ENCODE assay signal across 30 cellular contexts in the genomic region with DNA sequence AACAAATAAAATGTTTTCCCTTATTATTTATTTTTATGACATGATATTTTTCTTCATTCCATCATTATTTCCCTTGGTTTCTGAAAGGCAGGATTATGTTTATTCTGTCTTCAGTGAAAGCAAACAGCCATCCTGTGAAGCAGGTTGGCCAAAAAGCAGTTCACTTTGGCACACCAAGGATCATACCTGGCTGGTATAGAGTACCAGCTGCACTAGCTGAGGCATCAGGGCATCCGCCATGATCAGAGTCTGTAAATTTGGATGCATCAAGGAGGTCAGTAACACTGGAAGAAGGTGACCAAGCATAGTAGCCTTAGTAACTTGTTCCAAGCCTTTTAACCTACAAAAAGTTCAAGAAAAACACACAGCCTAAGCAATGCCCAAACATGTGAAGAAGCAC.
DNase-seq lines count a peak whose midpoint lies in the region; ATAC-seq and TF ChIP-seq lines count a peak whose summit lies in the region.
"Had no signal": no experiment of that assay in that cellular context is flagged by ENCODE, and none has a peak within 500 bp of the region (broad histone marks: within the 10 kb centered on the region; RNA-seq: fewer than 3 reads in every experiment).

No MANE protein-coding gene starts in this region.

- H3K27me3 Mint-ChIP-seq in activated naive CD8-positive, alpha-beta T cell treated with anti-CD3 and anti-CD28 coated beads for 36 hours: no peaks in the 10 kb centered on the region
- H3K27me3 Mint-ChIP-seq in activated naive CD8-positive, alpha-beta T cell treated with anti-CD3 and anti-CD28 coated beads, Interleukin-2, amount 50 U/mL, for 24 hours: no peaks in the 10 kb centered on the region
- no peaks in the 10 kb centered on the region for H3K27me3 Mint-ChIP-seq in mesothelial cell of epicardium (ENCODE audit: low read depth)
- H3K27me3 Mint-ChIP-seq: B cell; CD4-positive, alpha-beta memory T cell; CD4-positive, alpha-beta T cell; CD4-positive, CD25-positive, alpha-beta regulatory T cell; CD8-positive, alpha-beta memory T cell had no signal

- H3K36me3 Mint-ChIP-seq in activated naive CD8-positive, alpha-beta T cell treated with anti-CD3 and anti-CD28 coated beads for 36 hours: peaks cover 7% of the 10 kb centered on the region
- H3K36me3 Mint-ChIP-seq in activated naive CD8-positive, alpha-beta T cell treated with anti-CD3 and anti-CD28 coated beads, Interleukin-2, amount 50 U/mL, for 24 hours (ENCODE audit: low read depth): peaks cover 4% of the 10 kb centered on the region
- H3K36me3 Mint-ChIP-seq in mesothelial cell of epicardium: peaks cover 38% of the 10 kb centered on the region

- no peaks in the 10 kb centered on the region for H3K9me3 Mint-ChIP-seq in activated naive CD8-positive, alpha-beta T cell treated with anti-CD3 and anti-CD28 coated beads for 36 hours
- H3K9me3 Mint-ChIP-seq in activated naive CD8-positive, alpha-beta T cell treated with anti-CD3 and anti-CD28 coated beads, Interleukin-2, amount 50 U/mL, for 24 hours: no peaks in the 10 kb centered on the region
- H3K9me3 Mint-ChIP-seq in mesothelial cell of epicardium: no peaks in the 10 kb centered on the region
- H3K9me3 Mint-ChIP-seq: CD14-positive monocyte; CD4-positive, alpha-beta memory T cell; CD4-positive, alpha-beta T cell; CD4-positive, CD25-positive, alpha-beta regulatory T cell; CD8-positive, alpha-beta memory T cell; CD8-positive, alpha-beta T cell had no signal

- in situ Hi-C loops in G401 (cut with HindIII; ENCODE audit: low sequenced_read_pairs): no loop called here

- no peak for DNase-seq in activated naive CD8-positive, alpha-beta T cell treated with anti-CD3 and anti-CD28 coated beads for 36 hours
- DNase-seq in activated naive CD8-positive, alpha-beta T cell treated with anti-CD3 and anti-CD28 coated beads, Interleukin-2, amount 50 U/mL, for 24 hours: no peak
- peak; percentile 82 for DNase-seq in G401 (ENCODE audit: low spot score)
- DNase-seq in cerebellar cortex (ENCODE audit: low spot score): peak; percentile 76
- DNase-seq in cerebellum (ENCODE audit: low spot score): peak; percentile 63
- DNase-seq in mesothelial cell of epicardium (ENCODE audit: low spot score in 2 of 2, unreplicated experiment in 2 of 2): no peak
- DNase-seq: 8988T; ACHN; AML-193; BE2C; Caco-2; Calu3; CD4-positive, alpha-beta memory T cell; CD4-positive, alpha-beta T cell; CD4-positive, CD25-positive, alpha-beta regulatory T cell; CD8-positive, alpha-beta memory T cell; CD8-positive, alpha-beta T cell; COR-L47; DMS 273 treated with DMSO at 0.1 percent for 48 hours; DMS153; DMS53; DMS79; DMS79 treated with DMSO at 0.1 percent for 48 hours; DND-41; EL had no signal

- TF ChIP-seq CTCF in mesothelial cell of epicardium (IDR thresholded peaks at IDR 0.05; ENCODE audit: unreplicated experiment): no peak

- no peak overlapping the region for H3K4me3 Mint-ChIP-seq in activated naive CD8-positive, alpha-beta T cell treated with anti-CD3 and anti-CD28 coated beads for 36 hours
- H3K4me3 Mint-ChIP-seq in activated naive CD8-positive, alpha-beta T cell treated with anti-CD3 and anti-CD28 coated beads, Interleukin-2, amount 50 U/mL, for 24 hours: no peak overlapping the region
- no peak overlapping the region for H3K4me3 Mint-ChIP-seq in mesothelial cell of epicardium
- H3K4me3 Mint-ChIP-seq: B cell; CD14-positive monocyte; CD4-positive, alpha-beta memory T cell; CD4-positive, alpha-beta T cell; CD4-positive, CD25-positive, alpha-beta regulatory T cell; CD8-positive, alpha-beta memory T cell; CD8-positive, alpha-beta T cell had no signal

- no peaks in the 10 kb centered on the region for H3K4me1 Mint-ChIP-seq in activated naive CD8-positive, alpha-beta T cell treated with anti-CD3 and anti-CD28 coated beads for 36 hours
- H3K4me1 Mint-ChIP-seq in activated naive CD8-positive, alpha-beta T cell treated with anti-CD3 and anti-CD28 coated beads, Interleukin-2, amount 50 U/mL, for 24 hours: no peaks in the 10 kb centered on the region
- H3K4me1 Mint-ChIP-seq in mesothelial cell of epicardium: no peaks in the 10 kb centered on the region
- H3K4me1 Mint-ChIP-seq: B cell; CD14-positive monocyte; CD4-positive, CD25-positive, alpha-beta regulatory T cell; CD8-positive, alpha-beta memory T cell had no signal

- H3K27ac Mint-ChIP-seq in activated naive CD8-positive, alpha-beta T cell treated with anti-CD3 and anti-CD28 coated beads for 36 hours: peak overlapping the region; percentile 19
- no peak overlapping the region for H3K27ac Mint-ChIP-seq in activated naive CD8-positive, alpha-beta T cell treated with anti-CD3 and anti-CD28 coated beads, Interleukin-2, amount 50 U/mL, for 24 hours
- H3K27ac Mint-ChIP-seq in mesothelial cell of epicardium: no peak overlapping the region
- H3K27ac Mint-ChIP-seq: B cell; CD4-positive, alpha-beta memory T cell; CD4-positive, alpha-beta T cell; CD8-positive, alpha-beta T cell had no signal

- ATAC-seq in activated naive CD8-positive, alpha-beta T cell treated with anti-CD3 and anti-CD28 coated beads, Interleukin-2, amount 50 U/mL, for 24 hours: no peak
- ATAC-seq in GM18519 (IDR thresholded peaks at IDR 0.05; ENCODE audit: low FRiP score, unreplicated experiment): no peak
- ATAC-seq in HG03039 (IDR thresholded peaks at IDR 0.05; ENCODE audit: unreplicated experiment): no peak
- ATAC-seq: A549; CD8-positive, alpha-beta T cell had no signal

Comparison
In these comparisons a context has a peak if more than half of its experiments do, and no peak if none do; other contexts are left out.
1. DNase-seq: peak in G401 (single experiment), cerebellar cortex (single experiment) and cerebellum (single experiment); none in activated naive CD8-positive, alpha-beta T cell treated with anti-CD3 and anti-CD28 coated beads for 36 hours (single experiment), activated naive CD8-positive, alpha-beta T cell treated with anti-CD3 and anti-CD28 coated beads, Interleukin-2, amount 50 U/mL, for 24 hours (single experiment) and mesothelial cell of epicardium (0 of 2).